10 cellular contexts compared by ENCODE assay signal in the genomic region with DNA sequence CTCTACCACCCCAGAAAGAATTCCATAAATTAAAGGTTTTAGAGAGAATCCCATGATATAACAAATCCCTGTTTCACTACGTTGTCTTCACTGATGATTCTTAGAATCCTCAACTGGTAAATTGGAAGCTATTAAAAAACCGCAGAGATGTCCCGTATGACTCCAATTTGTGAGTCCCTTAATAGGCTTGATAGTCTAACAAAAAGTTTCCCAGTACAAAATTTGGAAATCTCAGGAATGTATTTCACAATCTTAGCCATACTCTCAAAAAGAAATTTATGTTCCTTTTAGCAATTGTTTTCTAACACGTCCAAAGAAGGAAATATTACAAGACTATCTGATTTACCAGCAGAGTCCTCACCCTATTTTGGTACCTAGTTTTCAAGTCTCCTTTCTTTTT. TPM values are rescaled to one million over a fixed set of nuclear protein-coding genes. Genes with fewer than 3 reads are reported as not detected.
DNase-seq lines count a peak whose midpoint lies in the region; ATAC-seq, FAIRE-seq and TF ChIP-seq lines count a peak whose summit lies in the region.
"Had no signal": no experiment of that assay in that cellular context is flagged by ENCODE, and none has a peak within 500 bp of the region (broad histone marks: within the 10 kb centered on the region; RNA-seq: fewer than 3 reads in every experiment).

No MANE protein-coding gene starts in this region.

- H3K27me3 Mint-ChIP-seq in activated naive CD4-positive, alpha-beta T cell treated with anti-CD3 and anti-CD28 coated beads, Interleukin-2, amount 10 ng/mL, durations not matched to agents 7 days and 5 days, result no peaks in the 10 kb centered on the region
- no peaks in the 10 kb centered on the region for H3K27me3 Mint-ChIP-seq in activated T-helper 17 cell treated with anti-CD3 and anti-CD28 coated beads, Interleukin-2, amount 50 U/mL, for 72 hours

- ATAC-seq in activated T-helper 17 cell treated with anti-CD3 and anti-CD28 coated beads, Interleukin-2, amount 50 U/mL, for 72 hours (replicated peaks), result no peak
- no peak for ATAC-seq in GM21360 (IDR thresholded peaks at IDR 0.05; ENCODE audit: unreplicated experiment)

- no peaks in the 10 kb centered on the region for H3K9me1 ChIP-seq in keratinocyte (ENCODE audit: control insufficient read depth, extremely low read depth, insufficient read depth, low read length)

- no peak for TF ChIP-seq CTCF in keratinocyte (optimal IDR thresholded peaks at IDR 0.05 in 1 of 3, IDR thresholded peaks at IDR 0.05 in 1 of 3, conservative IDR thresholded peaks at IDR 0.05 in 1 of 3; ENCODE audit: extremely low read depth in 1 of 3, insufficient read depth in 2 of 3, low read length in 3 of 3)
- TF ChIP-seq CTCF in transverse colon (IDR thresholded peaks at IDR 0.05), result no peak

- no peaks in the 10 kb centered on the region for H3K9me3 Mint-ChIP-seq in activated naive CD4-positive, alpha-beta T cell treated with anti-CD3 and anti-CD28 coated beads, Interleukin-2, amount 10 ng/mL, durations not matched to agents 7 days and 5 days
- no peaks in the 10 kb centered on the region for H3K9me3 Mint-ChIP-seq in activated T-helper 17 cell treated with anti-CD3 and anti-CD28 coated beads, Interleukin-2, amount 50 U/mL, for 72 hours

- peak overlapping the region; percentile 94 for H3K9ac ChIP-seq in keratinocyte (ENCODE audit: control insufficient read depth, extremely low read depth, insufficient read depth, low read length)

- H3K4me1 ChIP-seq in keratinocyte (ENCODE audit: control insufficient read depth, extremely low read depth, insufficient read depth, low read length) (peaks cover 49% of the 10 kb centered on the region), transverse colon (peaks cover 4 to 59% (median 32%) of the 10 kb centered on the region in 4 donors)

- TF ChIP-seq POLR2A in transverse colon (IDR thresholded peaks at IDR 0.05), result no peak

- H3K27ac ChIP-seq in keratinocyte (ENCODE audit: control insufficient read depth, insufficient read depth, low read length) (peak overlapping the region; percentile 96), transverse colon (peak overlapping the region; percentile 94 to 98 (median 96))

- H3K79me2 ChIP-seq in keratinocyte (ENCODE audit: control insufficient read depth, insufficient read depth, low read length), result peaks cover 70% of the 10 kb centered on the region

- peak overlapping the region; percentile 96 for H3K27ac Mint-ChIP-seq in activated naive CD4-positive, alpha-beta T cell treated with anti-CD3 and anti-CD28 coated beads, Interleukin-2, amount 10 ng/mL, durations not matched to agents 7 days and 5 days
- H3K27ac Mint-ChIP-seq in activated T-helper 17 cell treated with anti-CD3 and anti-CD28 coated beads, Interleukin-2, amount 50 U/mL, for 72 hours, result peak overlapping the region; percentile 92

- H3K9me3 ChIP-seq in keratinocyte (ENCODE audit: control insufficient read depth, low read depth, low read length) (no peaks in the 10 kb centered on the region), transverse colon (no peaks in the 10 kb centered on the region)

- in situ Hi-C loops in transverse colon (cut with MboI; ENCODE audit: low pct_ligation_motif_present in 1 of 4, low pct_unique_long_range_greater_than_20kb in 1 of 4, low sequenced_read_pairs in 3 of 4), result no loop called here

- CTCF ChIA-PET in activated naive CD4-positive, alpha-beta T cell treated with anti-CD3 and anti-CD28 coated beads, Interleukin-2, amount 10 ng/mL, durations not matched to agents 7 days and 5 days (lab: Charles Lee), result interaction anchor here (1.2 to 1.9 kb wide), 3 partner anchors 43 to 75 kb away, joined by 3 to 5 read pairs (median 3); no protein-coding TSS in a partner anchor

- no peak for FAIRE-seq in keratinocyte (lab: Jason Lieb, UNC)
- FAIRE-seq: H1 had no signal

- H3K4me3 ChIP-seq in keratinocyte (ENCODE audit: control insufficient read depth in 2 of 3, extremely low read depth in 1 of 3, insufficient read depth in 2 of 3, low read depth in 1 of 3, low read length in 3 of 3) (peak overlapping the region; percentile 70 to 95 (median 85)), transverse colon (peak overlapping the region in 3 of 4 donors; percentile 62 to 96 (median 94))

- H3K27me3 ChIP-seq in keratinocyte (ENCODE audit: control insufficient read depth, extremely low read depth, insufficient read depth, low read length) (no peaks in the 10 kb centered on the region), transverse colon (no peaks in the 10 kb centered on the region)

- WGBS in transverse colon (ENCODE audit: low coverage in 1 of 2), 2 donors, result 53 to 60% methylated on average over 4 of the region's 4 CpGs

- peak overlapping the region; percentile 86 for H3K4me2 ChIP-seq in keratinocyte (ENCODE audit: control insufficient read depth, extremely low read depth, insufficient read depth, low read depth, low read length)

- H3K4me1 Mint-ChIP-seq in activated naive CD4-positive, alpha-beta T cell treated with anti-CD3 and anti-CD28 coated beads, Interleukin-2, amount 10 ng/mL, durations not matched to agents 7 days and 5 days, result peaks cover 71% of the 10 kb centered on the region
- peaks cover 32% of the 10 kb centered on the region for H3K4me1 Mint-ChIP-seq in activated T-helper 17 cell treated with anti-CD3 and anti-CD28 coated beads, Interleukin-2, amount 50 U/mL, for 72 hours

- peaks cover 0 to 3% of the 10 kb centered on the region in 2 experiments for H3K36me3 ChIP-seq in keratinocyte (ENCODE audit: control insufficient read depth in 2 of 2, extremely low read depth in 1 of 2, insufficient read depth in 2 of 2, low read length in 2 of 2)
- no peaks in the 10 kb centered on the region for H3K36me3 ChIP-seq in transverse colon

- H3K36me3 Mint-ChIP-seq in activated naive CD4-positive, alpha-beta T cell treated with anti-CD3 and anti-CD28 coated beads, Interleukin-2, amount 10 ng/mL, durations not matched to agents 7 days and 5 days, result peaks cover 41% of the 10 kb centered on the region
- peaks cover 28% of the 10 kb centered on the region for H3K36me3 Mint-ChIP-seq in activated T-helper 17 cell treated with anti-CD3 and anti-CD28 coated beads, Interleukin-2, amount 50 U/mL, for 72 hours (ENCODE audit: low read depth)

- dilution Hi-C loops in keratinocyte (cut with MboI; ENCODE audit: extremely low pct_ligation_motif_present, low sequenced_read_pairs), result no loop called here

- H4K20me1 ChIP-seq in keratinocyte (ENCODE audit: control insufficient read depth, extremely low read depth, insufficient read depth, low read length), result peaks cover 7% of the 10 kb centered on the region

- H2AFZ ChIP-seq in keratinocyte (ENCODE audit: control insufficient read depth, low read length), result no peak overlapping the region

- no peak for DNase-seq in activated naive CD4-positive, alpha-beta T cell treated with anti-CD3 and anti-CD28 coated beads, Interleukin-2, amount 10 ng/mL, durations not matched to agents 7 days and 5 days
- no peak for DNase-seq in activated naive CD4-positive, alpha-beta T cell (lab: John Stamatoyannopoulos, UW)
- DNase-seq in keratinocyte (ENCODE audit: low read depth, low spot score), result no peak
- no peak for DNase-seq in transverse colon
- no peak for DNase-seq in NCI-H446 (lab: John Stamatoyannopoulos, UW)
- no peak for DNase-seq in islet precursor cell
- DNase-seq: NCI-H1105 had no signal

- no peak for TF ChIP-seq EP300 in transverse colon (IDR thresholded peaks at IDR 0.05; ENCODE audit: low read depth)

- intact Hi-C loops in transverse colon (cut with DNase I; ENCODE audit: low total_unique reads), result no loop called here

- peak overlapping the region; percentile 96 for H3K4me3 Mint-ChIP-seq in activated naive CD4-positive, alpha-beta T cell treated with anti-CD3 and anti-CD28 coated beads, Interleukin-2, amount 10 ng/mL, durations not matched to agents 7 days and 5 days
- H3K4me3 Mint-ChIP-seq in activated T-helper 17 cell treated with anti-CD3 and anti-CD28 coated beads, Interleukin-2, amount 50 U/mL, for 72 hours, result peak overlapping the region; percentile 92

RNA-seq across cellular contexts. Expression of a gene that starts 2.5 kb away (rescaled TPM):
- total RNA-seq in activated T-helper 17 cell treated with anti-CD3 and anti-CD28 coated beads, Interleukin-2, amount 50 U/mL, for 72 hours, result 10 to 100 TPM; 57.6 to 79.4 TPM
- 142 to 187 TPM (median 173 TPM) in 3 replicates for polyA plus RNA-seq in keratinocyte
- polyA plus RNA-seq in keratinocyte (2011; ENCODE audit: low read depth), result 123 TPM
- polyA plus RNA-seq in keratinocyte (2011; cell fraction: cytosol; rRNA removed), result 103 and 173 TPM in 2 replicates
- 185 and 224 TPM in 2 replicates for polyA plus RNA-seq in keratinocyte (2011; cell fraction: nucleus; rRNA removed)
- 78.6 and 92.7 TPM in 2 replicates for polyA plus RNA-seq in keratinocyte (2012; ENCODE audit: low replicate concordance)
- 78.7 to 141 TPM (median 137 TPM) in 3 replicates for polyA minus RNA-seq in keratinocyte
- polyA minus RNA-seq in keratinocyte (2011; cell fraction: cytosol; rRNA and poly(A)+ RNA removed), result 104 TPM
- 112 and 181 TPM in 2 replicates for polyA minus RNA-seq in keratinocyte (2011; cell fraction: nucleus; rRNA and poly(A)+ RNA removed)
- total RNA-seq in transverse colon, result 100 to 1,000 TPM in 3 of 4 donors, 10 to 100 TPM in 1; 77.4 to 119 (median 115) TPM
